Comparison of ENCODE assay signal across 18 cellular contexts in the genomic region with DNA sequence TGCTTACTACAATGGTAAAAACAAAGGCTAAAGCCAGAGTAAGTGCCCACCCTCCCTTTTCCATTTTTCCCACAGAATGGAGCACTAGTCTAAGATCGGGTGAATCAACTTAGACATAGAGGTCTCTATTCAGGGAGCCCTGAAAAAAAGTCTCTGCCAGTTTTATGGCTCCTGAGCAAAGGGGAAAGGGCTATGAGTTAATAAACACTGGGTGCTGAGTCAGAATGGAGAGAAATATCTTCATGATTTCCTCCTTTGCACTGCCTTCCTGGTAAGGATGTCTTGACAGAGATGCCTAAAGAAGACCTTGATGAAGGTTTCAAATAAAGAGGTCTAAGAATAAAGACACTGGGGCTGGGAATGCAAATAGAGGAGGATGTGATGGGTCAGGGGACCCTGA.
"Had no signal": no experiment of that assay in that cellular context is flagged by ENCODE, and none has a peak within 500 bp of the region (broad histone marks: within the 10 kb centered on the region; RNA-seq: fewer than 3 reads in every experiment).

No MANE protein-coding gene starts in this region.

- H3K4me3 Mint-ChIP-seq: activated CD4-positive, alpha-beta T cell treated with anti-CD3 and anti-CD28 coated beads, Interleukin-2, amount 10 ng/mL, durations not matched to agents 24 days and 14 days; naive B cell; stimulated activated naive B cell treated with anti-CD40 and anti-IgM and Interleukin-4, amounts not matched to agents 10 μg/mL and 1 μg/mL and 100 μg/mL, for 72 hours; T-helper 2 cell treated with Interferon-gamma antibody and Interleukin-4, amounts not matched to agents 5 μg/mL and 100 μg/mL, for 36 hours had no signal

- H3K36me3 ChIP-seq: brain microvascular endothelial cell, neutrophil, thyroid gland, uterus had no signal

- H3K4me1 Mint-ChIP-seq: activated CD4-positive, alpha-beta T cell treated with anti-CD3 and anti-CD28 coated beads, Interleukin-2, amount 10 ng/mL, durations not matched to agents 24 days and 14 days; naive B cell; stimulated activated naive B cell treated with anti-CD40 and anti-IgM and Interleukin-4, amounts not matched to agents 10 μg/mL and 1 μg/mL and 100 μg/mL, for 72 hours had no signal

- FAIRE-seq: endothelial cell of umbilical vein had no signal

- H3K27me3 Mint-ChIP-seq: activated CD4-positive, alpha-beta T cell treated with anti-CD3 and anti-CD28 coated beads, Interleukin-2, amount 10 ng/mL, durations not matched to agents 24 days and 14 days; naive B cell; stimulated activated naive B cell treated with anti-CD40 and anti-IgM and Interleukin-4, amounts not matched to agents 10 μg/mL and 1 μg/mL and 100 μg/mL, for 72 hours had no signal

- H3K4me3 ChIP-seq: thyroid gland, uterus had no signal

- DNase-seq: activated CD4-positive, alpha-beta T cell treated with anti-CD3 and anti-CD28 coated beads, Interleukin-2, amount 10 ng/mL, durations not matched to agents 24 days and 14 days; activated CD4-positive, CD25-positive, alpha-beta regulatory T cell; activated naive CD4-positive, alpha-beta T cell; anterior cingulate cortex; brain microvascular endothelial cell; cortex of kidney; effector CD8-positive, alpha-beta T cell; foreskin fibroblast; head of caudate nucleus; naive B cell; stimulated activated CD4-positive, alpha-beta T cell treated with anti-CD3 and anti-CD28 coated beads, Interleukin-4, amount 100 ng/mL, for 1 hour; stimulated activated naive B cell treated with anti-CD40 and anti-IgM and Interleukin-4, amounts not matched to agents 10 μg/mL and 1 μg/mL and 100 μg/mL, for 72 hours; thyroid gland; uterus had no signal

- H3K27me3 ChIP-seq: brain microvascular endothelial cell, neutrophil, thyroid gland, uterus had no signal

- H3K27ac Mint-ChIP-seq: activated CD4-positive, alpha-beta T cell treated with anti-CD3 and anti-CD28 coated beads, Interleukin-2, amount 10 ng/mL, durations not matched to agents 24 days and 14 days; naive B cell; stimulated activated naive B cell treated with anti-CD40 and anti-IgM and Interleukin-4, amounts not matched to agents 10 μg/mL and 1 μg/mL and 100 μg/mL, for 72 hours; T-helper 2 cell treated with Interferon-gamma antibody and Interleukin-4, amounts not matched to agents 5 μg/mL and 100 μg/mL, for 36 hours had no signal

- H3K36me3 Mint-ChIP-seq: naive B cell; stimulated activated naive B cell treated with anti-CD40 and anti-IgM and Interleukin-4, amounts not matched to agents 10 μg/mL and 1 μg/mL and 100 μg/mL, for 72 hours had no signal

- ATAC-seq: left lobe of liver; stimulated activated naive B cell treated with anti-CD40 and anti-IgM and Interleukin-4, amounts not matched to agents 10 μg/mL and 1 μg/mL and 100 μg/mL, for 72 hours had no signal
